Comparison of ENCODE assay signal across 20 cellular contexts in the genomic region with DNA sequence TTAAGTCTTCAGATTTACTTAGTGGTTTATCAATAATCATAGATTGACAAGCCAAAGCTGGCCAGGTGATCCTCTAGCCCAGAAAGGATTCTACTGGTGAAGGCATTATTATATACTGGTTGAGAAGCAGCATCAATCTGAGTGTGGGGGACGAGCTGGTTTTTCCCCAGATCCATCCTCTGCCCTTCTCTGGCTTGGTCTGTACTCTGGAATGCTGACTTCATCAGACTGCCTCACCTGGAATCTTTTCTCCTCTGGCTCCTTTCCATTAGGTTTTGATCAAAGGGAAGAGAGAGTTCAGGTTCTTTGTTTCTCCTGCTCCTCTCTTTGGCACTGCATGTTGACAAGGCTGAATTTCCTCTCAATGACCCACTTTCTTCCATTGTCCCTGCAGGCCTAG.
"Had no signal": no experiment of that assay in that cellular context is flagged by ENCODE, and none has a peak within 500 bp of the region (broad histone marks: within the 10 kb centered on the region; RNA-seq: fewer than 3 reads in every experiment).

No MANE protein-coding gene starts in this region.

- ATAC-seq: K562 had no signal

- H3K4me2 ChIP-seq: KMS-11 had no signal

- H3K4me3 ChIP-seq: K562, SJSA1, SK-N-MC had no signal

- H3K27ac ChIP-seq: KMS-11, SJSA1, SK-N-MC had no signal

- H3K9me3 ChIP-seq: SJSA1 had no signal

- FAIRE-seq: K562 had no signal

- DNase-seq: Kasumi-1, MM.1S, NCI-H1092 treated with DMSO at 0.1 percent for 48 hours, NCI-H1436 treated with DMSO at 0.1 percent for 48 hours, NCI-H1694 treated with DMSO at 0.1 percent for 48 hours, NCI-H1930, NCI-H2081, NCI-H2107, NCI-H2171 treated with DMSO at 0.1 percent for 48 hours, NCI-H345, NCI-H446 treated with DMSO at 0.1 percent for 48 hours, NCI-H510A treated with DMSO at 0.1 percent for 48 hours, NCI-H526, Right ventricle myocardium superior, RPMI8226, SIG-M5 had no signal

- H3K36me3 ChIP-seq: SJSA1 had no signal

- H3K9ac ChIP-seq: KMS-11 had no signal
